In the genomic region with DNA sequence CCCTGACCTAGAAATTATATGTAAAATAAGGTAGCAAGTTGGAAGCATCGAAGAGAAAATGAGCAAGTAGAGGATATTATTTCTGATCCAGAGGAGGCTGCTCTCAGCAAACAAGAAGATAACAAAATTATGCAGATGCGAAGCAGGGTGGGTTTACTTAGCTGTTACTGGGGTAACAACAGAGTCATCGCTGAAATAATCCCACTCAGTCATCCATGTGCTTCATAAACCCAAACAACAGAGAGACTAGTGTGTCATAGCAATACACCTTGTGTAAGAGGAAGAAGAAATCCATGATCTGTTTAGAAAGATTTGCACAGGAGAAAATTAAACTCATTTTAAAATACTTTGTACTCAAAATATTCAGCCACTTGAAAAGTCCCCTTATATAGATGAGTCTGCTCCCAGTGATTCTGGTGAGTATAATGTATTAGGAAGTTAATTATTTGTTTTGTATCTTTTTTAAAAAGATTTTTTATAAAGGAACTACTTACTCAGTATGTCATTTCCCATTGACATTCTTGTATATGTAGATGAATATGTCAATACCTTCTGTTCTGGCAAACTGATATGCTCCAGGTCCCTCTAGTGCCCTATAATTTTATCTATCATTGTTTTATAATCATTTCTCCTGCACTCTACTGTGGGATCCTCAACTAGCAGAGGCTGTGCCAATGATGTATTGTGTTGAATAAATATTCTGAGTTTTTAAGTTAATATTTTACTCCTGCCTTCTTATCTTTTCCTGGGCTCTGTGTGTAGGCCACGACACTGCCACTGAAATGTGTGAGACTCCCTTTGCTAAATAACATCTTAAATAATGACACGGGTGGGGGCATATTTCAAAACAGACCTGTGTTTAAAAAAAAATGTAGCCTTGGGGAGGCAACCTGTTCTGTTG, we compare ENCODE assay signal across 19 cellular contexts. TPM values are rescaled to one million over a fixed set of nuclear protein-coding genes. Genes with fewer than 3 reads are reported as not detected.
DNase-seq lines count a peak whose midpoint lies in the region; ATAC-seq and TF ChIP-seq lines count a peak whose summit lies in the region.
"Had no signal": no experiment of that assay in that cellular context is flagged by ENCODE, and none has a peak within 500 bp of the region (broad histone marks: within the 10 kb centered on the region; RNA-seq: fewer than 3 reads in every experiment).

No MANE protein-coding gene starts in this region.

- H4K20me1 ChIP-seq in OCI-LY7 (ENCODE audit: insufficient read depth, low read length), result no peaks in the 10 kb centered on the region; the same call in 1 of the 2 replicates

- 0 out of 2 replicates have a peak, but pooled peaks have one; percentile 17 for TF ChIP-seq CTCF in OCI-LY7 (conservative IDR thresholded peaks at IDR 0.05; ENCODE audit: low read length)
- TF ChIP-seq CTCF in natural killer cell (IDR thresholded peaks at IDR 0.05), result no peak

- H3K4me3 ChIP-seq in OCI-LY7 (ENCODE audit: low read depth, low read length, poor library complexity, severe bottlenecking), result no peak overlapping the region
- H3K4me3 ChIP-seq in endocrine pancreas (ENCODE audit: control insufficient read depth, insufficient read depth, low read length), result peak overlapping the region; percentile 46
- H3K4me3 ChIP-seq: lung had no signal

- peaks cover 18% of the 10 kb centered on the region for H3K4me1 Mint-ChIP-seq in activated CD4-positive, alpha-beta T cell treated with anti-CD3 and anti-CD28 coated beads for 36 hours
- no peaks in the 10 kb centered on the region for H3K4me1 Mint-ChIP-seq in natural killer cell

- H3K79me2 ChIP-seq in OCI-LY7 (ENCODE audit: insufficient read depth, low read depth, low read length), result no peaks in the 10 kb centered on the region; the same call in 1 of the 2 replicates

- H3K9me3 Mint-ChIP-seq in activated CD4-positive, alpha-beta T cell treated with anti-CD3 and anti-CD28 coated beads for 36 hours (ENCODE audit: low read depth), result no peaks in the 10 kb centered on the region
- H3K9me3 Mint-ChIP-seq in natural killer cell, result no peaks in the 10 kb centered on the region
- H3K9me3 Mint-ChIP-seq: endodermal cell; stimulated activated naive CD8-positive, alpha-beta T cell treated with anti-CD3 and anti-CD28 coated beads, Interleukin-15, Interleukin-2, amounts not matched to agents 100 ng/mL and 50 ng/mL, for 24 hours; T-helper 1 cell treated with Interleukin-12 subunit alpha and Interleukin-12 subunit beta and Interleukin-4 antibody, amounts not matched to agents 30 μg/mL and 1 μg/mL, for 36 hours; WTC11 had no signal

- H3K27ac Mint-ChIP-seq in activated CD4-positive, alpha-beta T cell treated with anti-CD3 and anti-CD28 coated beads for 36 hours, result no peak overlapping the region
- no peak overlapping the region for H3K27ac Mint-ChIP-seq in natural killer cell
- H3K27ac Mint-ChIP-seq: endodermal cell; stimulated activated naive CD8-positive, alpha-beta T cell treated with anti-CD3 and anti-CD28 coated beads, Interleukin-15, Interleukin-2, amounts not matched to agents 100 ng/mL and 50 ng/mL, for 24 hours; T-helper 1 cell treated with Interleukin-12 subunit alpha and Interleukin-12 subunit beta and Interleukin-4 antibody, amounts not matched to agents 30 μg/mL and 1 μg/mL, for 36 hours; WTC11 had no signal

- no peak overlapping the region for H3K9ac ChIP-seq in endocrine pancreas (ENCODE audit: control insufficient read depth, insufficient read depth, low read length)

- no peak overlapping the region for H3K4me3 Mint-ChIP-seq in activated CD4-positive, alpha-beta T cell treated with anti-CD3 and anti-CD28 coated beads for 36 hours
- H3K4me3 Mint-ChIP-seq in natural killer cell, result no peak overlapping the region
- H3K4me3 Mint-ChIP-seq: endodermal cell; stimulated activated naive CD8-positive, alpha-beta T cell treated with anti-CD3 and anti-CD28 coated beads, Interleukin-15, Interleukin-2, amounts not matched to agents 100 ng/mL and 50 ng/mL, for 24 hours; T-helper 1 cell treated with Interleukin-12 subunit alpha and Interleukin-12 subunit beta and Interleukin-4 antibody, amounts not matched to agents 30 μg/mL and 1 μg/mL, for 36 hours; WTC11 had no signal

- no peaks in the 10 kb centered on the region for H3K9me3 ChIP-seq in OCI-LY7 (ENCODE audit: low read length)
- H3K9me3 ChIP-seq in endocrine pancreas (ENCODE audit: control insufficient read depth, low read length), result no peaks in the 10 kb centered on the region

- DNase-seq in activated CD4-positive, alpha-beta T cell treated with anti-CD3 and anti-CD28 coated beads for 36 hours, result no peak
- no peak for DNase-seq in activated CD4-positive, alpha-beta T cell treated with anti-CD3 and anti-CD28 coated beads, Interleukin-2, amount 50 U/mL, for 1 hour
- DNase-seq in OCI-LY7 (ENCODE audit: low spot score) (no peak), natural killer cell (no peak), HT-29 (ENCODE audit: low spot score) (no peak), NCI-H2107 treated with DMSO at 0.1 percent for 48 hours (lab: John Stamatoyannopoulos, UW; ENCODE audit: unreplicated experiment) (no peak), C1 segment of cervical spinal cord (lab: John Stamatoyannopoulos, UW) (no peak)
- DNase-seq: 8988T, aorta, endodermal cell, IMR-90, NCI-H1417 treated with DMSO at 0.1 percent for 48 hours, SIG-M5, trophoblast cell had no signal

- no peak overlapping the region for H3K4me2 ChIP-seq in OCI-LY7 (ENCODE audit: low read length)

- BruUV-seq in OCI-LY7 (replicated peaks; lab: Mats Ljungman, UMichigan), result no TSS peak

- no peak overlapping the region for H3K27ac ChIP-seq in OCI-LY7 (ENCODE audit: low read depth, low read length, poor library complexity, severe bottlenecking)

- CTCF ChIA-PET in activated CD4-positive, alpha-beta T cell treated with anti-CD3 and anti-CD28 coated beads for 36 hours (lab: Charles Lee), result no interaction called here
- CTCF ChIA-PET in OCI-LY7 (lab: Charles Lee; ENCODE audit: unreplicated experiment), result no interaction called here

- POLR2A ChIA-PET in activated CD4-positive, alpha-beta T cell treated with anti-CD3 and anti-CD28 coated beads for 36 hours (lab: Charles Lee), result no interaction called here
- POLR2A ChIA-PET in OCI-LY7 (lab: Charles Lee), result interaction anchor here (0.6 to 1.4 kb wide), 4 partner anchors 11 to 138 kb away, joined by 3 to 4 read pairs (median 4); no protein-coding TSS in a partner anchor

- no peak overlapping the region for H2AFZ ChIP-seq in OCI-LY7 (ENCODE audit: low read length)

- H3K9me2 ChIP-seq in OCI-LY7 (ENCODE audit: insufficient read depth, low read length), result no peaks in the 10 kb centered on the region

- no peaks in the 10 kb centered on the region for H3K36me3 Mint-ChIP-seq in activated CD4-positive, alpha-beta T cell treated with anti-CD3 and anti-CD28 coated beads for 36 hours (ENCODE audit: low read depth)
- H3K36me3 Mint-ChIP-seq in natural killer cell, result no peaks in the 10 kb centered on the region
- H3K36me3 Mint-ChIP-seq: WTC11 had no signal

- intact Hi-C loops in activated CD4-positive, alpha-beta T cell treated with anti-CD3 and anti-CD28 coated beads for 36 hours (cut with DNase I, micrococcal nuclease), result no loop called here
- intact Hi-C loops in OCI-LY7 (cut with micrococcal nuclease; ENCODE audit: unreplicated experiment) (loop anchor here (5.0 kb wide), 1 partner anchor 206 kb away; no protein-coding TSS in a partner anchor), natural killer cell (cut with micrococcal nuclease) (no loop called here)

- H3K27me3 ChIP-seq in endocrine pancreas (ENCODE audit: control insufficient read depth, insufficient read depth, low read length), result no peaks in the 10 kb centered on the region

- no peaks in the 10 kb centered on the region for H3K36me3 ChIP-seq in OCI-LY7 (ENCODE audit: insufficient read depth, low read length)
- no peaks in the 10 kb centered on the region for H3K36me3 ChIP-seq in endocrine pancreas (ENCODE audit: control insufficient read depth, insufficient read depth, low read length)

- peaks cover 25% of the 10 kb centered on the region for H3K4me1 ChIP-seq in OCI-LY7 (ENCODE audit: insufficient read depth, low read length, poor library complexity, severe bottlenecking)
- H3K4me1 ChIP-seq in endocrine pancreas (ENCODE audit: control insufficient read depth, insufficient read depth, low read length), result peaks cover 19% of the 10 kb centered on the region

- ATAC-seq in activated CD4-positive, alpha-beta T cell treated with anti-CD3 and anti-CD28 coated beads for 36 hours, result peak; percentile 47
- ATAC-seq in natural killer cell, result peak in 2 of 3 donors; percentile 57 to 64
- ATAC-seq: WTC11 had no signal

- H3K27me3 Mint-ChIP-seq in activated CD4-positive, alpha-beta T cell treated with anti-CD3 and anti-CD28 coated beads for 36 hours, result no peaks in the 10 kb centered on the region
- H3K27me3 Mint-ChIP-seq in natural killer cell (ENCODE audit: low read depth in 2 of 2), result no peaks in the 10 kb centered on the region
- H3K27me3 Mint-ChIP-seq: stimulated activated naive CD8-positive, alpha-beta T cell treated with anti-CD3 and anti-CD28 coated beads, Interleukin-15, Interleukin-2, amounts not matched to agents 100 ng/mL and 50 ng/mL, for 24 hours had no signal

RNA-seq across cellular contexts. Expression of a gene that starts 8.6 kb away (rescaled TPM):
- total RNA-seq in activated CD4-positive, alpha-beta T cell treated with anti-CD3 and anti-CD28 coated beads for 36 hours, result 10 to 100 TPM; 30.7 to 33.6 TPM
- total RNA-seq in OCI-LY7 (2014; rRNA removed; shearing (Covaris generic)), result 16.9 and 24.6 TPM in 2 replicates
- total RNA-seq in OCI-LY7 (2022) (18.8 and 21.9 TPM in 2 replicates), natural killer cell (10 to 100 TPM; 14.6 to 21.6 (median 18.7) TPM)
- total RNA-seq in HT-29 (2014; rRNA removed; shearing (Covaris generic)), result 4.5 and 5.3 TPM in 2 replicates
